In genomic region chr10:97408496-97408992, GRCh38 we compare ENCODE assay signal across 16 cellular contexts. TPM values are rescaled to one million over a fixed set of nuclear protein-coding genes. Genes with fewer than 3 reads are reported as not detected.
DNase-seq lines count a peak whose midpoint lies in the region; ATAC-seq, FAIRE-seq and TF ChIP-seq lines count a peak whose summit lies in the region.
"Had no signal": no experiment of that assay in that cellular context is flagged by ENCODE, and none has a peak within 500 bp of the region (broad histone marks: within the 10 kb centered on the region; RNA-seq: fewer than 3 reads in every experiment).

No MANE protein-coding gene starts in this region.

- peak overlapping the region; percentile 62 to 82 for H3K27ac Mint-ChIP-seq in natural killer cell
- no peak overlapping the region for H3K27ac Mint-ChIP-seq in natural killer cell treated with Interleukin-12 subunit alpha and Interleukin-12 subunit beta and Interleukin-15 and Interleukin-18, amount 100 ng/mL, for 72 hours
- no peak overlapping the region for H3K27ac Mint-ChIP-seq in activated naive CD4-positive, alpha-beta T cell treated with anti-CD3 and anti-CD28 coated beads for 36 hours
- H3K27ac Mint-ChIP-seq: neural progenitor cell had no signal

- no TSS peak for BruUV-seq in K562 (replicated peaks; lab: Mats Ljungman, UMichigan)

- WGBS in K562 (ENCODE audit: insufficient coverage, low coverage, missing lambda C conversion rate): 58% methylated on average over 7 of the region's 10 CpGs

- no peak overlapping the region for H3K4me2 ChIP-seq in K562 (ENCODE audit: insufficient read depth, low read length)
- H3K4me2 ChIP-seq: neural progenitor cell had no signal

- H3K4me1 Mint-ChIP-seq in natural killer cell: peaks cover 21 to 28% of the 10 kb centered on the region in 2 donors
- peaks cover 14 to 20% of the 10 kb centered on the region in 2 donors for H3K4me1 Mint-ChIP-seq in natural killer cell treated with Interleukin-12 subunit alpha and Interleukin-12 subunit beta and Interleukin-15 and Interleukin-18, amount 100 ng/mL, for 72 hours (ENCODE audit: low read depth in 2 of 2)
- peaks cover 19% of the 10 kb centered on the region for H3K4me1 Mint-ChIP-seq in activated naive CD4-positive, alpha-beta T cell treated with anti-CD3 and anti-CD28 coated beads for 36 hours (ENCODE audit: low read depth)

- no peaks in the 10 kb centered on the region for H3K9me3 Mint-ChIP-seq in natural killer cell
- H3K9me3 Mint-ChIP-seq in natural killer cell treated with Interleukin-12 subunit alpha and Interleukin-12 subunit beta and Interleukin-15 and Interleukin-18, amount 100 ng/mL, for 72 hours: no peaks in the 10 kb centered on the region
- no peaks in the 10 kb centered on the region for H3K9me3 Mint-ChIP-seq in activated naive CD4-positive, alpha-beta T cell treated with anti-CD3 and anti-CD28 coated beads for 36 hours
- H3K9me3 Mint-ChIP-seq: H9, neural progenitor cell had no signal

- no peak for TF ChIP-seq POLR2A in K562 (conservative IDR thresholded peaks at IDR 0.05)

- no peaks in the 10 kb centered on the region for H3K9me1 ChIP-seq in K562 (ENCODE audit: control insufficient read depth, insufficient read depth, low read length)

- DNase-seq in natural killer cell (no peak), K562 (ENCODE audit: extremely low read depth in 1 of 4, low spot score in 3 of 4) (no peak), mucosa of descending colon (peak in 2 of 3 donors; percentile 63 to 66), NCI-H1092 (lab: John Stamatoyannopoulos, UW) (no peak)
- DNase-seq in natural killer cell treated with Interleukin-12 subunit alpha and Interleukin-12 subunit beta and Interleukin-15 and Interleukin-18, amount 100 ng/mL, for 72 hours (ENCODE audit: low spot score): no peak
- no peak for DNase-seq in activated naive CD4-positive, alpha-beta T cell treated with anti-CD3 and anti-CD28 coated beads for 36 hours
- DNase-seq in stimulated activated CD4-positive, alpha-beta T cell treated with anti-CD3 and anti-CD28 coated beads, Interleukin-15, amount 100 ng/mL, for 24 hours: no peak
- DNase-seq in NK-92 treated with Interleukin-12 subunit alpha and Interleukin-12 subunit beta, amount 100 ng/mL, for 24 hours (lab: John Stamatoyannopoulos, UW): no peak
- DNase-seq: caudate nucleus, H9, heart right ventricle, NCI-H1436 treated with DMSO at 0.1 percent for 48 hours, NCI-H510A had no signal

- no peaks in the 10 kb centered on the region for H3K27me3 Mint-ChIP-seq in natural killer cell (ENCODE audit: low read depth in 2 of 2)
- no peaks in the 10 kb centered on the region for H3K27me3 Mint-ChIP-seq in natural killer cell treated with Interleukin-12 subunit alpha and Interleukin-12 subunit beta and Interleukin-15 and Interleukin-18, amount 100 ng/mL, for 72 hours
- H3K27me3 Mint-ChIP-seq in activated naive CD4-positive, alpha-beta T cell treated with anti-CD3 and anti-CD28 coated beads for 36 hours (ENCODE audit: low read depth): no peaks in the 10 kb centered on the region

- POLR2A ChIA-PET in K562 (lab: Yijun Ruan, JAX): interaction anchor here (0.7 kb wide), 1 partner anchor 23 kb away, joined by 3 read pairs; no protein-coding TSS in a partner anchor

- no peak for TF ChIP-seq RAD21 in K562 (CRISPR knock-in tag; conservative IDR thresholded peaks at IDR 0.05 in 1 of 2, IDR thresholded peaks at IDR 0.05 in 1 of 2)

- H3K4me1 ChIP-seq in K562 (replicated peaks in 1 of 2; ENCODE audit: control insufficient read depth in 2 of 2, insufficient read depth in 2 of 2, low read length in 2 of 2) (peaks cover 18 to 22% of the 10 kb centered on the region in 2 experiments; a peak in 3 of 5 replicates), mucosa of descending colon (ENCODE audit: low read depth) (peaks cover 18% of the 10 kb centered on the region)
- H3K4me1 ChIP-seq: neural progenitor cell had no signal

- intact Hi-C loops in natural killer cell (cut with micrococcal nuclease) (loop anchor here (10.0 kb wide), 1 partner anchor 74 kb away; the partner anchor contains the start of gene FRAT2), K562 (cut with micrococcal nuclease) (loop anchor here (5.0 kb wide), 1 partner anchor 144 kb away; no protein-coding TSS in a partner anchor), mucosa of descending colon (cut with DNase I, micrococcal nuclease) (no loop called here)
- intact Hi-C loops in activated naive CD4-positive, alpha-beta T cell treated with anti-CD3 and anti-CD28 coated beads for 36 hours (cut with micrococcal nuclease): no loop called here

- H3K4me3 ChIP-seq in K562 (no peak overlapping the region), mucosa of descending colon (no peak overlapping the region)
- H3K4me3 ChIP-seq: heart right ventricle, neural progenitor cell had no signal

- peak overlapping the region in 1 of 2 experiments; percentile 58; a peak in 1 of 4 replicates for H3K9ac ChIP-seq in K562 (ENCODE audit: insufficient read depth in 1 of 2, low read depth in 2 of 2, low read length in 2 of 2)
- H3K9ac ChIP-seq: neural progenitor cell had no signal

- no peaks in the 10 kb centered on the region for H3K36me3 Mint-ChIP-seq in natural killer cell
- H3K36me3 Mint-ChIP-seq in natural killer cell treated with Interleukin-12 subunit alpha and Interleukin-12 subunit beta and Interleukin-15 and Interleukin-18, amount 100 ng/mL, for 72 hours: no peaks in the 10 kb centered on the region
- no peaks in the 10 kb centered on the region for H3K36me3 Mint-ChIP-seq in activated naive CD4-positive, alpha-beta T cell treated with anti-CD3 and anti-CD28 coated beads for 36 hours (ENCODE audit: low read depth)
- H3K36me3 Mint-ChIP-seq: neural progenitor cell had no signal

- no peak for FAIRE-seq in K562 (lab: Jason Lieb, UNC)
- FAIRE-seq: HTR-8/SVneo had no signal

- in situ Hi-C loops in K562 (cut with MboI): no loop called here

- H3K27me3 ChIP-seq in K562 (ENCODE audit: control insufficient read depth in 2 of 2, insufficient read depth in 2 of 2, low read length in 2 of 2): no peaks in the 10 kb centered on the region
- H3K27me3 ChIP-seq: heart right ventricle, neural progenitor cell had no signal

- H3K4me3 Mint-ChIP-seq in natural killer cell: no peak overlapping the region
- H3K4me3 Mint-ChIP-seq in natural killer cell treated with Interleukin-12 subunit alpha and Interleukin-12 subunit beta and Interleukin-15 and Interleukin-18, amount 100 ng/mL, for 72 hours: no peak overlapping the region
- no peak overlapping the region for H3K4me3 Mint-ChIP-seq in activated naive CD4-positive, alpha-beta T cell treated with anti-CD3 and anti-CD28 coated beads for 36 hours
- H3K4me3 Mint-ChIP-seq: neural progenitor cell had no signal

- no peaks in the 10 kb centered on the region for H3K79me2 ChIP-seq in K562 (ENCODE audit: control insufficient read depth, insufficient read depth, low read length)

- no peak for TF ChIP-seq CTCF in natural killer cell (IDR thresholded peaks at IDR 0.05)
- TF ChIP-seq CTCF in K562 (IDR thresholded peaks at IDR 0.05 in 2 of 3, conservative IDR thresholded peaks at IDR 0.05 in 1 of 3; ENCODE audit: insufficient read depth in 2 of 3, low read depth in 1 of 3, low read length in 3 of 3): no peak
- no peak for TF ChIP-seq CTCF in mucosa of descending colon (IDR thresholded peaks at IDR 0.05)

- H3K9me3 ChIP-seq in K562 (replicated peaks; ENCODE audit: control insufficient read depth, insufficient read depth, low read depth, low read length) (no peaks in the 10 kb centered on the region), mucosa of descending colon (no peaks in the 10 kb centered on the region)
- H3K9me3 ChIP-seq: heart right ventricle had no signal

- ATAC-seq in natural killer cell (no peak), K562 (no peak), mucosa of descending colon (peak; percentile 65)
- ATAC-seq in natural killer cell treated with Interleukin-12 subunit alpha and Interleukin-12 subunit beta and Interleukin-15 and Interleukin-18, amount 100 ng/mL, for 72 hours: no peak
- ATAC-seq: activated naive CD4-positive, alpha-beta T cell treated with anti-CD3 and anti-CD28 coated beads, Interleukin-2, amount 50 U/mL, for 72 hours had no signal

- H4K20me1 ChIP-seq in K562 (replicated peaks; ENCODE audit: control insufficient read depth, insufficient read depth, low read length): no peaks in the 10 kb centered on the region

- no peaks in the 10 kb centered on the region for H3K36me3 ChIP-seq in K562 (ENCODE audit: control insufficient read depth, insufficient read depth, low read length)
- no peaks in the 10 kb centered on the region for H3K36me3 ChIP-seq in mucosa of descending colon (ENCODE audit: low read depth)
- H3K36me3 ChIP-seq: heart right ventricle, neural progenitor cell had no signal

- peak overlapping the region; percentile 74 for H2AFZ ChIP-seq in K562 (ENCODE audit: low read depth, low read length)
- H2AFZ ChIP-seq: neural progenitor cell had no signal

- CTCF ChIA-PET in K562 (lab: Yijun Ruan, JAX; ENCODE audit: low intra/inter-chr PET ratio): no interaction called here
- CTCF ChIA-PET in activated naive CD4-positive, alpha-beta T cell treated with anti-CD3 and anti-CD28 coated beads for 36 hours (lab: Charles Lee): interaction anchor here (1.0 to 8.0 kb wide), 15 partner anchors 8 to 236 kb away, joined by 3 to 90 read pairs (median 5); partner anchors contain the start of gene PGAM1

- TF ChIP-seq EP300 in K562 (IDR thresholded peaks at IDR 0.05; ENCODE audit: low read length): no peak

- H3K27ac ChIP-seq in K562 (ENCODE audit: extremely low read depth, low read depth, low read length): no peak overlapping the region
- H3K27ac ChIP-seq: neural progenitor cell had no signal

RNA-seq across cellular contexts. Expression of gene RRP12, which starts 7.4 kb away (rescaled TPM):
- total RNA-seq in natural killer cell (100 to 1,000 TPM in 1 of 3 donors, 10 to 100 TPM in 2; 60.1 to 234 (median 79.2) TPM), K562 (2014; rRNA removed) (34.7 and 50.5 TPM in 2 replicates), K562 (2014; rRNA removed; fragmentation: Illumina TruSeq; extraction: Trizol) (12.6 and 16.4 TPM in 2 replicates), K562 (2015; rRNA removed; fragmentation: Illumina TruSeq; extraction: Trizol) (21.8 and 25.4 TPM in 2 replicates), K562 (2021) (64.4 and 68.2 TPM in 2 replicates), mucosa of descending colon (10 to 100 TPM; 14.6 to 19.4 (median 16.9) TPM)
- total RNA-seq in natural killer cell treated with Interleukin-12 subunit alpha and Interleukin-12 subunit beta and Interleukin-15 and Interleukin-18, amount 100 ng/mL, for 72 hours: 100 to 1,000 TPM in 1 of 2 donors, 10 to 100 TPM in 1; 40.1 to 100 TPM
- total RNA-seq in K562 (2011; cell fraction: chromatin; rRNA removed; ENCODE audit: low replicate concordance): 54.2 and 134 TPM in 2 replicates
- 76.7 and 77.6 TPM in 2 replicates for total RNA-seq in K562 (2011; cell fraction: nucleolus; rRNA removed)
- total RNA-seq in K562 (2011; cell fraction: nucleoplasm; rRNA removed): 53.7 TPM in 2 replicates
- polyA plus RNA-seq in K562 (2011; rRNA removed) (7.2 and 22.3 TPM in 2 replicates), K562 (2014; fragmentation: Illumina TruSeq; extraction: Trizol) (30.2 and 37.5 TPM in 2 replicates), K562 (2014; fragmentation: Nextera tagmentation; extraction: Ambion mirVana) (1 to 10 TPM; 4.6 to 6.1 TPM), K562 (2014; rRNA removed) (20.2 and 25.4 TPM in 2 replicates)
- 6.5 and 7.3 TPM in 2 replicates for polyA plus RNA-seq in K562 (2011; cell fraction: cytosol; rRNA removed)
- polyA plus RNA-seq in K562 (2011; cell fraction: nucleus; rRNA removed): 37.2 and 53.1 TPM in 2 replicates
- polyA plus RNA-seq in K562 (2012): 24.9 and 37.3 TPM in 2 replicates
- 16.2 and 21.5 TPM in 2 replicates for polyA minus RNA-seq in K562 (2011; rRNA and poly(A)+ RNA removed)
- 29.1 and 31.1 TPM in 2 replicates for polyA minus RNA-seq in K562 (2011; cell fraction: cytosol; rRNA and poly(A)+ RNA removed)
- polyA minus RNA-seq in K562 (2011; cell fraction: nucleus; rRNA and poly(A)+ RNA removed): 32.2 and 42.1 TPM in 2 replicates
- total RNA-seq in activated naive CD4-positive, alpha-beta T cell treated with anti-CD3 and anti-CD28 coated beads for 36 hours: 10 to 100 TPM; 51.0 to 55.2 TPM

RNA-seq across cellular contexts. Expression of gene PGAM1, which starts 17.4 kb away (rescaled TPM):
- total RNA-seq in natural killer cell (100 to 1,000 TPM in 1 of 3 donors, 10 to 100 TPM in 2; 92.6 to 104 (median 96.0) TPM), K562 (2014; rRNA removed) (280 and 406 TPM in 2 replicates), K562 (2014; rRNA removed; fragmentation: Illumina TruSeq; extraction: Trizol) (256 and 269 TPM in 2 replicates), K562 (2015; rRNA removed; fragmentation: Illumina TruSeq; extraction: Trizol) (264 and 273 TPM in 2 replicates), K562 (2021) (319 and 328 TPM in 2 replicates), mucosa of descending colon (100 to 1,000 TPM; 173 to 244 (median 186) TPM)
- 100 to 1,000 TPM; 546 to 554 TPM for total RNA-seq in natural killer cell treated with Interleukin-12 subunit alpha and Interleukin-12 subunit beta and Interleukin-15 and Interleukin-18, amount 100 ng/mL, for 72 hours
- total RNA-seq in K562 (2011; cell fraction: chromatin; rRNA removed; ENCODE audit: low replicate concordance): 49.1 and 72.3 TPM in 2 replicates
- total RNA-seq in K562 (2011; cell fraction: nucleolus; rRNA removed): 111 and 126 TPM in 2 replicates
- 107 and 112 TPM in 2 replicates for total RNA-seq in K562 (2011; cell fraction: nucleoplasm; rRNA removed)
- polyA plus RNA-seq in K562 (2011; rRNA removed) (559 and 605 TPM in 2 replicates), K562 (2014; fragmentation: Illumina TruSeq; extraction: Trizol) (311 and 316 TPM in 2 replicates), K562 (2014; fragmentation: Nextera tagmentation; extraction: Ambion mirVana) (10 to 100 TPM; 40.3 to 80.0 TPM), K562 (2014; rRNA removed) (261 and 274 TPM in 2 replicates)
- 543 and 578 TPM in 2 replicates for polyA plus RNA-seq in K562 (2011; cell fraction: cytosol; rRNA removed)
- polyA plus RNA-seq in K562 (2011; cell fraction: nucleus; rRNA removed): 137 and 198 TPM in 2 replicates
- polyA plus RNA-seq in K562 (2012): 216 and 339 TPM in 2 replicates
- 361 and 367 TPM in 2 replicates for polyA minus RNA-seq in K562 (2011; rRNA and poly(A)+ RNA removed)
- polyA minus RNA-seq in K562 (2011; cell fraction: cytosol; rRNA and poly(A)+ RNA removed): 206 and 242 TPM in 2 replicates
- polyA minus RNA-seq in K562 (2011; cell fraction: nucleus; rRNA and poly(A)+ RNA removed): 45.9 and 97.3 TPM in 2 replicates
- total RNA-seq in activated naive CD4-positive, alpha-beta T cell treated with anti-CD3 and anti-CD28 coated beads for 36 hours: 1,000 to 10,000 TPM; 1,371 to 1,393 TPM

RNA-seq across cellular contexts. Expression of gene EXOSC1, which starts 37.3 kb away (rescaled TPM):
- total RNA-seq in natural killer cell (10 to 100 TPM; 36.9 to 44.4 (median 37.6) TPM), K562 (2014; rRNA removed) (46.8 and 47.2 TPM in 2 replicates), K562 (2014; rRNA removed; fragmentation: Illumina TruSeq; extraction: Trizol) (52.1 and 53.4 TPM in 2 replicates), K562 (2015; rRNA removed; fragmentation: Illumina TruSeq; extraction: Trizol) (51.0 and 52.2 TPM in 2 replicates), K562 (2021) (44.3 and 44.9 TPM in 2 replicates), mucosa of descending colon (10 to 100 TPM; 20.7 to 30.9 (median 21.3) TPM)
- total RNA-seq in natural killer cell treated with Interleukin-12 subunit alpha and Interleukin-12 subunit beta and Interleukin-15 and Interleukin-18, amount 100 ng/mL, for 72 hours: 10 to 100 TPM; 51.0 to 64.5 TPM
- total RNA-seq in K562 (2011; cell fraction: chromatin; rRNA removed; ENCODE audit: low replicate concordance): 20.2 and 33.3 TPM in 2 replicates
- 15.0 and 19.0 TPM in 2 replicates for total RNA-seq in K562 (2011; cell fraction: nucleolus; rRNA removed)
- total RNA-seq in K562 (2011; cell fraction: nucleoplasm; rRNA removed): 29.5 and 49.3 TPM in 2 replicates
- polyA plus RNA-seq in K562 (2011; rRNA removed) (61.0 and 69.7 TPM in 2 replicates), K562 (2014; fragmentation: Illumina TruSeq; extraction: Trizol) (68.3 and 82.3 TPM in 2 replicates), K562 (2014; fragmentation: Nextera tagmentation; extraction: Ambion mirVana) (100 to 1,000 TPM; 112 to 117 TPM), K562 (2014; rRNA removed) (65.1 and 67.0 TPM in 2 replicates)
- polyA plus RNA-seq in K562 (2011; cell fraction: cytosol; rRNA removed): 62.6 and 63.5 TPM in 2 replicates
- 27.5 and 30.1 TPM in 2 replicates for polyA plus RNA-seq in K562 (2011; cell fraction: nucleus; rRNA removed)
- 55.4 and 63.8 TPM in 2 replicates for polyA plus RNA-seq in K562 (2012)
- polyA minus RNA-seq in K562 (2011; rRNA and poly(A)+ RNA removed): 30.4 and 33.7 TPM in 2 replicates
- polyA minus RNA-seq in K562 (2011; cell fraction: cytosol; rRNA and poly(A)+ RNA removed): 11.4 and 14.8 TPM in 2 replicates
- 8.6 and 13.6 TPM in 2 replicates for polyA minus RNA-seq in K562 (2011; cell fraction: nucleus; rRNA and poly(A)+ RNA removed)
- total RNA-seq in activated naive CD4-positive, alpha-beta T cell treated with anti-CD3 and anti-CD28 coated beads for 36 hours: 10 to 100 TPM; 54.9 to 64.0 TPM

RNA-seq across cellular contexts. Expression of gene ZDHHC16, which starts 37.4 kb away (rescaled TPM):
- total RNA-seq in natural killer cell: 10 to 100 TPM; 11.3 to 18.7 (median 12.7) TPM
- 10 to 100 TPM; 43.6 to 61.2 TPM for total RNA-seq in natural killer cell treated with Interleukin-12 subunit alpha and Interleukin-12 subunit beta and Interleukin-15 and Interleukin-18, amount 100 ng/mL, for 72 hours
- 44.6 and 82.7 TPM in 2 replicates for total RNA-seq in K562 (2011; cell fraction: chromatin; rRNA removed; ENCODE audit: low replicate concordance)
- total RNA-seq in K562 (2011; cell fraction: nucleolus; rRNA removed): 61.3 and 65.7 TPM in 2 replicates
- total RNA-seq in K562 (2011; cell fraction: nucleoplasm; rRNA removed): 79.0 and 86.9 TPM in 2 replicates
- total RNA-seq in K562 (2014; rRNA removed): 13.1 and 19.5 TPM in 2 replicates
- 21.1 and 21.7 TPM in 2 replicates for total RNA-seq in K562 (2014; rRNA removed; fragmentation: Illumina TruSeq; extraction: Trizol)
- 22.4 and 22.9 TPM in 2 replicates for total RNA-seq in K562 (2015; rRNA removed; fragmentation: Illumina TruSeq; extraction: Trizol)
- total RNA-seq in K562 (2021): 21.3 and 21.4 TPM in 2 replicates
- 29.4 and 30.9 TPM in 2 replicates for polyA plus RNA-seq in K562 (2011; rRNA removed)
- 47.2 and 64.5 TPM in 2 replicates for polyA plus RNA-seq in K562 (2011; cell fraction: cytosol; rRNA removed)
- 58.5 and 58.8 TPM in 2 replicates for polyA plus RNA-seq in K562 (2011; cell fraction: nucleus; rRNA removed)
- 14.2 and 15.7 TPM in 2 replicates for polyA plus RNA-seq in K562 (2012)
- polyA plus RNA-seq in K562 (2014; fragmentation: Illumina TruSeq; extraction: Trizol): 31.7 and 33.8 TPM in 2 replicates
- 10 to 100 TPM; 12.5 to 14.2 TPM for polyA plus RNA-seq in K562 (2014; fragmentation: Nextera tagmentation; extraction: Ambion mirVana)
- polyA plus RNA-seq in K562 (2014; rRNA removed): 18.6 and 22.9 TPM in 2 replicates
- 39.0 and 49.8 TPM in 2 replicates for polyA minus RNA-seq in K562 (2011; rRNA and poly(A)+ RNA removed)
- 14.3 and 20.3 TPM in 2 replicates for polyA minus RNA-seq in K562 (2011; cell fraction: cytosol; rRNA and poly(A)+ RNA removed)
- polyA minus RNA-seq in K562 (2011; cell fraction: nucleus; rRNA and poly(A)+ RNA removed): 17.0 and 26.9 TPM in 2 replicates
- total RNA-seq in mucosa of descending colon: 10 to 100 TPM; 28.8 to 37.0 (median 29.5) TPM
- 10 to 100 TPM; 20.7 to 26.5 TPM for total RNA-seq in activated naive CD4-positive, alpha-beta T cell treated with anti-CD3 and anti-CD28 coated beads for 36 hours

Comparison
In these comparisons a context has a peak if more than half of its experiments do, and no peak if none do; other contexts are left out.
1. H3K27ac Mint-ChIP-seq: peak in natural killer cell (2 of 2); none in natural killer cell treated with Interleukin-12 subunit alpha and Interleukin-12 subunit beta and Interleukin-15 and Interleukin-18, amount 100 ng/mL, for 72 hours (0 of 2) and activated naive CD4-positive, alpha-beta T cell treated with anti-CD3 and anti-CD28 coated beads for 36 hours (single experiment).
2. DNase-seq: peak in mucosa of descending colon (2 of 3); none in natural killer cell (single experiment), natural killer cell treated with Interleukin-12 subunit alpha and Interleukin-12 subunit beta and Interleukin-15 and Interleukin-18, amount 100 ng/mL, for 72 hours (single experiment), K562 (0 of 4), activated naive CD4-positive, alpha-beta T cell treated with anti-CD3 and anti-CD28 coated beads for 36 hours (single experiment), NCI-H1092 (single experiment), stimulated activated CD4-positive, alpha-beta T cell treated with anti-CD3 and anti-CD28 coated beads, Interleukin-15, amount 100 ng/mL, for 24 hours (single experiment) and NK-92 treated with Interleukin-12 subunit alpha and Interleukin-12 subunit beta, amount 100 ng/mL, for 24 hours (single experiment).
3. intact Hi-C loops: an anchor here in natural killer cell (10.0 kb wide) and K562 (5.0 kb wide); none called in mucosa of descending colon and activated naive CD4-positive, alpha-beta T cell treated with anti-CD3 and anti-CD28 coated beads for 36 hours.